Comparison of ENCODE assay signal across 8 cellular contexts in the genomic region with DNA sequence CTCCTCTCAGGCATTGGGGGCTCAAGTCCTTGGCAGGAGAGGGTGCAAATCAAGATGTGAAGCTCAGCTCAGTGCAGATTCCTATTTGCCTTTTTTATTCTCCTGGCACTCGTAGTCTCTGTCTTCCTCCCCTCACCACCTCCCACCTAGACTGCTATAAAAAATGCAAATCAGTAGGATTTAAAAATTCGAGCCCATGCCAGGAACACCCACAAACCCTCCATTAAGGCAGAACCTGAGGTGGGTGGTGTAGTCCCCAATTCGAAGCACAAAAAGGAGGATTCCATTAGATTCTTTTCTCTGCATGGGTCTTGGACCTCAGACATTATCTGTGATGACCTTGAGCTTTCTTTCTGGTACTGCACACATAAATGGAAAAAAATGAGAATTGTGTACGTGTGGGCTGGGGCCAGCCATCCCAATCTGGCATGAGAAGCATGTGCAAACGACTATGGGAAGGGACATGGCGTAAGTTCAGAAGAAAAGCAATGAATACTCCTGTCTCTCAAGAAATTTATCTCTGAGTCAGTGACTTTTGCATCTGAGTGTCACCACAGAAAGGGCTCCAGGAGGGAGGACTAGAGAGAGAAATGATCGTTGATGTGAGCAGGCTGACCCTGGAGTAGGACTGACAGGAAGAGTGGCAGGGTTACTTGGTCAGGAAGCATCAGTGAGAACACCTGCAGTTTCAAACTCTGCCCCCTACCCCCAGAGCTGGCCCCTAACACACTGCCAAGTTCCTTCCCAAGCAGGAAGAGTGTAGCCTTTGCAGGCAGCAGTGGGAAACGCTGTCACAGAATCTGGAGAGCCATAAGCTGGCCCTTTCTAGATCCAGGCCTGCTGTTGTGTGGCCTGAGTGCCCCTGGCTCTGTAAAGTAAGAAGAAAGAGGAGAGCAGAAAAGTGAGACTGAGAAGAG. TPM values are rescaled to one million over a fixed set of nuclear protein-coding genes. Genes with fewer than 3 reads are reported as not detected.
DNase-seq lines count a peak whose midpoint lies in the region; ATAC-seq and TF ChIP-seq lines count a peak whose summit lies in the region.

No MANE protein-coding gene starts in this region.

- no peak overlapping the region for H3K27ac Mint-ChIP-seq in activated T-helper 1 cell treated with anti-CD3 and anti-CD28 coated beads, Interleukin-12 subunit alpha, Interleukin-12 subunit beta, Interleukin-2, Interleukin-4 antibody, amounts not matched to agents 30 ng/mL and 10 ng/mL and 1 ng/mL, durations not matched to agents 14 hours and 24 hours and 36 hours

- H3K4me1 Mint-ChIP-seq in activated T-helper 1 cell treated with anti-CD3 and anti-CD28 coated beads, Interleukin-12 subunit alpha, Interleukin-12 subunit beta, Interleukin-2, Interleukin-4 antibody, amounts not matched to agents 30 ng/mL and 10 ng/mL and 1 ng/mL, durations not matched to agents 14 hours and 24 hours and 36 hours (ENCODE audit: low read depth), result peaks cover 17% of the 10 kb centered on the region

- TF ChIP-seq CTCF in kidney epithelial cell (IDR thresholded peaks at IDR 0.05; ENCODE audit: insufficient read depth, low read length, poor library complexity, severe bottlenecking) (no peak), testis (IDR thresholded peaks at IDR 0.05) (no peak)

- H3K9me3 ChIP-seq in testis, result no peaks in the 10 kb centered on the region

- H3K4me3 ChIP-seq in kidney epithelial cell (ENCODE audit: low read depth, low read length), result peak overlapping the region; percentile 54
- H3K4me3 ChIP-seq in testis, result peak overlapping the region in 1 of 2 donors; percentile 74

- peaks cover 36% of the 10 kb centered on the region for H3K27me3 Mint-ChIP-seq in activated T-helper 1 cell treated with anti-CD3 and anti-CD28 coated beads, Interleukin-12 subunit alpha, Interleukin-12 subunit beta, Interleukin-2, Interleukin-4 antibody, amounts not matched to agents 30 ng/mL and 10 ng/mL and 1 ng/mL, durations not matched to agents 14 hours and 24 hours and 36 hours (ENCODE audit: insufficient read depth)

- no peaks in the 10 kb centered on the region for H3K9me3 Mint-ChIP-seq in activated T-helper 1 cell treated with anti-CD3 and anti-CD28 coated beads, Interleukin-12 subunit alpha, Interleukin-12 subunit beta, Interleukin-2, Interleukin-4 antibody, amounts not matched to agents 30 ng/mL and 10 ng/mL and 1 ng/mL, durations not matched to agents 14 hours and 24 hours and 36 hours

- H3K27ac ChIP-seq in testis, result peak overlapping the region; percentile 82 to 90

- ATAC-seq in left colon, result no peak

- peak overlapping the region; percentile 51 for H3K4me3 Mint-ChIP-seq in activated T-helper 1 cell treated with anti-CD3 and anti-CD28 coated beads, Interleukin-12 subunit alpha, Interleukin-12 subunit beta, Interleukin-2, Interleukin-4 antibody, amounts not matched to agents 30 ng/mL and 10 ng/mL and 1 ng/mL, durations not matched to agents 14 hours and 24 hours and 36 hours

- peak; percentile 57 for DNase-seq in activated CD8-positive, alpha-beta memory T cell treated with anti-CD3 and anti-CD28 coated beads for 24 hours
- DNase-seq in activated CD8-positive, alpha-beta memory T cell treated with anti-CD3 and anti-CD28 coated beads, Interleukin-2, amount 50 U/mL, for 4 hours, result no peak
- DNase-seq in activated T-helper 1 cell treated with anti-CD3 and anti-CD28 coated beads, Interleukin-12 subunit alpha, Interleukin-12 subunit beta, Interleukin-2, Interleukin-4 antibody, amounts not matched to agents 30 ng/mL and 10 ng/mL and 1 ng/mL, durations not matched to agents 14 hours and 24 hours and 36 hours (ENCODE audit: low spot score), result no peak
- DNase-seq in kidney epithelial cell (ENCODE audit: low read depth), result no peak
- no peak for DNase-seq in testis
- no peak for DNase-seq in foreskin melanocyte
- DNase-seq in COR-L47 (lab: John Stamatoyannopoulos, UW), result no peak
- no peak for DNase-seq in left colon

- TF ChIP-seq POLR2A in testis (IDR thresholded peaks at IDR 0.05), result no peak

- peaks cover 32% of the 10 kb centered on the region for H3K4me1 ChIP-seq in testis

- intact Hi-C loops in activated T-helper 1 cell treated with anti-CD3 and anti-CD28 coated beads, Interleukin-12 subunit alpha, Interleukin-12 subunit beta, Interleukin-2, Interleukin-4 antibody, amounts not matched to agents 30 ng/mL and 10 ng/mL and 1 ng/mL, durations not matched to agents 14 hours and 24 hours and 36 hours (cut with micrococcal nuclease), result loop anchor here (2.0 to 5.0 kb wide), 3 partner anchors 19 to 231 kb away; no protein-coding TSS in a partner anchor
- intact Hi-C loops in testis (cut with DNase I; ENCODE audit: low total_unique reads), result no loop called here
- intact Hi-C loops in left colon (cut with DNase I, micrococcal nuclease), result no loop called here

- H3K36me3 ChIP-seq in kidney epithelial cell (ENCODE audit: control insufficient read depth, insufficient read depth, low read length) (no peaks in the 10 kb centered on the region), testis (ENCODE audit: low read depth, missing control alignments) (no peaks in the 10 kb centered on the region)

- no peaks in the 10 kb centered on the region for H3K36me3 Mint-ChIP-seq in activated T-helper 1 cell treated with anti-CD3 and anti-CD28 coated beads, Interleukin-12 subunit alpha, Interleukin-12 subunit beta, Interleukin-2, Interleukin-4 antibody, amounts not matched to agents 30 ng/mL and 10 ng/mL and 1 ng/mL, durations not matched to agents 14 hours and 24 hours and 36 hours (ENCODE audit: low read depth)

- peaks cover 9% of the 10 kb centered on the region for H3K27me3 ChIP-seq in kidney epithelial cell (ENCODE audit: control insufficient read depth, insufficient read depth, low read length)
- H3K27me3 ChIP-seq in testis, result no peaks in the 10 kb centered on the region

- WGBS in testis, 2 donors, result 24 to 28% methylated on average over 8 of the region's 8 CpGs

RNA-seq across cellular contexts. Expression of a gene that starts 1.7 kb away (rescaled TPM):
- total RNA-seq in activated T-helper 1 cell treated with anti-CD3 and anti-CD28 coated beads, Interleukin-12 subunit alpha, Interleukin-12 subunit beta, Interleukin-2, Interleukin-4 antibody, amounts not matched to agents 30 ng/mL and 10 ng/mL and 1 ng/mL, durations not matched to agents 14 hours and 24 hours and 36 hours, result 1.3 and 1.7 TPM in 2 replicates
- total RNA-seq in kidney epithelial cell (1.2 and 3.0 TPM in 2 replicates), testis (1 to 10 TPM; 6.7 to 8.5 TPM), left colon (1 to 10 TPM; 3.2 to 6.2 TPM)
- polyA plus RNA-seq in testis (ENCODE audit: insufficient read depth, low read depth, low replicate concordance), result 8.3 TPM

RNA-seq across cellular contexts. Expression of a gene that starts 18.2 kb away (rescaled TPM):
- total RNA-seq in activated T-helper 1 cell treated with anti-CD3 and anti-CD28 coated beads, Interleukin-12 subunit alpha, Interleukin-12 subunit beta, Interleukin-2, Interleukin-4 antibody, amounts not matched to agents 30 ng/mL and 10 ng/mL and 1 ng/mL, durations not matched to agents 14 hours and 24 hours and 36 hours, result 21.5 and 25.2 TPM in 2 replicates
- total RNA-seq in kidney epithelial cell (24.7 and 29.2 TPM in 2 replicates), testis (100 to 1,000 TPM in 1 of 2 donors, 10 to 100 TPM in 1; 86.3 to 168 TPM), left colon (1 to 10 TPM; 6.1 to 6.7 TPM)
- 148 TPM for polyA plus RNA-seq in testis (ENCODE audit: insufficient read depth, low read depth, low replicate concordance)
